27 cellular contexts compared by ENCODE assay signal in genomic region chr21:41429305-41429704, GRCh38. TPM values are rescaled to one million over a fixed set of nuclear protein-coding genes. Genes with fewer than 3 reads are reported as not detected.
DNase-seq lines count a peak whose midpoint lies in the region; ATAC-seq and TF ChIP-seq lines count a peak whose summit lies in the region.
"Had no signal": no experiment of that assay in that cellular context is flagged by ENCODE, and none has a peak within 500 bp of the region (broad histone marks: within the 10 kb centered on the region; RNA-seq: fewer than 3 reads in every experiment).

No MANE protein-coding gene starts in this region.

- no peaks in the 10 kb centered on the region for H3K9me3 ChIP-seq in right atrium auricular region
- H3K9me3 ChIP-seq: Caco-2 had no signal

- H3K4me1 Mint-ChIP-seq in activated CD4-positive, alpha-beta T cell treated with anti-CD3 and anti-CD28 coated beads, Interleukin-2, amount 10 ng/mL, durations not matched to agents 7 days and 5 days = peaks cover 71% of the 10 kb centered on the region
- H3K4me1 Mint-ChIP-seq in activated CD8-positive, alpha-beta memory T cell treated with anti-CD3 and anti-CD28 coated beads, Interleukin-2, amount 10 ng/mL, durations not matched to agents 7 days and 5 days = peaks cover 75% of the 10 kb centered on the region
- no peaks in the 10 kb centered on the region for H3K4me1 Mint-ChIP-seq in type B pancreatic cell (ENCODE audit: unreplicated experiment)
- H3K4me1 Mint-ChIP-seq in chondrocyte (ENCODE audit: low read depth) = no peaks in the 10 kb centered on the region

- peaks cover 0 to 16% of the 10 kb centered on the region in 2 donors for H3K4me1 ChIP-seq in right atrium auricular region

- peaks cover 83% of the 10 kb centered on the region for H3K36me3 Mint-ChIP-seq in activated CD4-positive, alpha-beta T cell treated with anti-CD3 and anti-CD28 coated beads, Interleukin-2, amount 10 ng/mL, durations not matched to agents 7 days and 5 days (ENCODE audit: low read depth)
- H3K36me3 Mint-ChIP-seq in activated CD8-positive, alpha-beta memory T cell treated with anti-CD3 and anti-CD28 coated beads, Interleukin-2, amount 10 ng/mL, durations not matched to agents 7 days and 5 days = peaks cover 88% of the 10 kb centered on the region
- H3K36me3 Mint-ChIP-seq in type B pancreatic cell (peaks cover 1% of the 10 kb centered on the region), chondrocyte (ENCODE audit: low read depth) (peaks cover under 1% of the 10 kb centered on the region)

- no peak overlapping the region for H3K27ac ChIP-seq in right atrium auricular region
- H3K27ac ChIP-seq: C4-2B, KMS-11 had no signal

- TF ChIP-seq CTCF in right atrium auricular region (IDR thresholded peaks at IDR 0.05) (no peak), type B pancreatic cell (conservative IDR thresholded peaks at IDR 0.05) (no peak), chondrocyte (IDR thresholded peaks at IDR 0.05) (no peak)

- no peaks in the 10 kb centered on the region for H3K27me3 ChIP-seq in right atrium auricular region

- peaks cover 25% of the 10 kb centered on the region for H3K36me3 ChIP-seq in right atrium auricular region

- peaks cover under 1% of the 10 kb centered on the region for H3K9me3 Mint-ChIP-seq in activated CD4-positive, alpha-beta T cell treated with anti-CD3 and anti-CD28 coated beads, Interleukin-2, amount 10 ng/mL, durations not matched to agents 7 days and 5 days
- H3K9me3 Mint-ChIP-seq in activated CD8-positive, alpha-beta memory T cell treated with anti-CD3 and anti-CD28 coated beads, Interleukin-2, amount 10 ng/mL, durations not matched to agents 7 days and 5 days (ENCODE audit: low read depth) = no peaks in the 10 kb centered on the region
- peaks cover 1% of the 10 kb centered on the region for H3K9me3 Mint-ChIP-seq in type B pancreatic cell
- H3K9me3 Mint-ChIP-seq in chondrocyte (ENCODE audit: low read depth) = peaks cover under 1% of the 10 kb centered on the region
- H3K9me3 Mint-ChIP-seq: GM23338, H9, HFFc6 had no signal

- no peak for DNase-seq in activated CD4-positive, alpha-beta T cell treated with anti-CD3 and anti-CD28 coated beads, Interleukin-2, amount 10 ng/mL, durations not matched to agents 7 days and 5 days
- DNase-seq in activated CD4-positive, alpha-beta T cell treated with anti-CD3 and anti-CD28 coated beads for 48 hours = no peak
- peak; percentile 51 for DNase-seq in right atrium auricular region (ENCODE audit: low spot score)
- no peak for DNase-seq in left ventricle myocardium superior
- DNase-seq in activated CD8-positive, alpha-beta memory T cell treated with anti-CD3 and anti-CD28 coated beads, Interleukin-2, amount 10 ng/mL, durations not matched to agents 7 days and 5 days = peak; percentile 33
- DNase-seq in type B pancreatic cell (ENCODE audit: extremely low spot score, unreplicated experiment) = peak; percentile 7
- DNase-seq in chondrocyte (ENCODE audit: low spot score) = no peak
- DNase-seq: AML-193; Caco-2; H9; HFFc6; MM.1S; NCI-H1417; NCI-H1694; NCI-H2029 treated with DMSO at 0.1 percent for 48 hours; NCI-H446 treated with DMSO at 0.1 percent for 48 hours; NCI-H526; NCI-H82; NK-92 treated with Interleukin-12 subunit alpha and Interleukin-12 subunit beta, amount 100 ng/mL, for 24 hours; PC-3 had no signal

- CTCF ChIA-PET in activated CD4-positive, alpha-beta T cell treated with anti-CD3 and anti-CD28 coated beads, Interleukin-2, amount 10 ng/mL, durations not matched to agents 7 days and 5 days (lab: Charles Lee) = interaction anchor here (1.6 kb wide), 1 partner anchor 27 kb away, joined by 4 read pairs; no protein-coding TSS in a partner anchor
- CTCF ChIA-PET in activated CD8-positive, alpha-beta memory T cell treated with anti-CD3 and anti-CD28 coated beads, Interleukin-2, amount 10 ng/mL, durations not matched to agents 7 days and 5 days (lab: Charles Lee) = no interaction called here

- POLR2A ChIA-PET in activated CD4-positive, alpha-beta T cell treated with anti-CD3 and anti-CD28 coated beads, Interleukin-2, amount 10 ng/mL, durations not matched to agents 7 days and 5 days (lab: Charles Lee) = interaction anchor here (1.4 kb wide), 1 partner anchor 11 kb away, joined by 3 read pairs; no protein-coding TSS in a partner anchor

- intact Hi-C loops in left ventricle myocardium superior (cut with micrococcal nuclease) = no loop called here

- peak overlapping the region; percentile 96 for H3K4me3 Mint-ChIP-seq in activated CD4-positive, alpha-beta T cell treated with anti-CD3 and anti-CD28 coated beads, Interleukin-2, amount 10 ng/mL, durations not matched to agents 7 days and 5 days
- H3K4me3 Mint-ChIP-seq in activated CD8-positive, alpha-beta memory T cell treated with anti-CD3 and anti-CD28 coated beads, Interleukin-2, amount 10 ng/mL, durations not matched to agents 7 days and 5 days = peak overlapping the region; percentile 87
- H3K4me3 Mint-ChIP-seq in type B pancreatic cell (no peak overlapping the region), chondrocyte (ENCODE audit: unreplicated experiment) (no peak overlapping the region)
- H3K4me3 Mint-ChIP-seq: CD8-positive, alpha-beta T cell; GM23338; H9; HFFc6 had no signal

- no peaks in the 10 kb centered on the region for H3K27me3 Mint-ChIP-seq in activated CD4-positive, alpha-beta T cell treated with anti-CD3 and anti-CD28 coated beads, Interleukin-2, amount 10 ng/mL, durations not matched to agents 7 days and 5 days
- no peaks in the 10 kb centered on the region for H3K27me3 Mint-ChIP-seq in activated CD8-positive, alpha-beta memory T cell treated with anti-CD3 and anti-CD28 coated beads, Interleukin-2, amount 10 ng/mL, durations not matched to agents 7 days and 5 days
- H3K27me3 Mint-ChIP-seq in type B pancreatic cell (peaks cover 31% of the 10 kb centered on the region), chondrocyte (ENCODE audit: low read depth) (peaks cover 2% of the 10 kb centered on the region)
- H3K27me3 Mint-ChIP-seq: IgD-negative memory B cell had no signal

- no peak for ATAC-seq in left ventricle myocardium superior
- ATAC-seq in activated CD8-positive, alpha-beta memory T cell treated with anti-CD3 and anti-CD28 coated beads, Interleukin-2, amount 10 ng/mL, durations not matched to agents 7 days and 5 days = no peak
- no peak for ATAC-seq in GM18907 (IDR thresholded peaks at IDR 0.05; ENCODE audit: unreplicated experiment)
- ATAC-seq: CD8-positive, alpha-beta T cell; GM23338; PC-3; SK-N-SH treated with all-trans-retinoic acid at 6 μM for 48 hours had no signal

- H3K27ac Mint-ChIP-seq in activated CD4-positive, alpha-beta T cell treated with anti-CD3 and anti-CD28 coated beads, Interleukin-2, amount 10 ng/mL, durations not matched to agents 7 days and 5 days = no peak overlapping the region
- H3K27ac Mint-ChIP-seq in activated CD8-positive, alpha-beta memory T cell treated with anti-CD3 and anti-CD28 coated beads, Interleukin-2, amount 10 ng/mL, durations not matched to agents 7 days and 5 days = peak overlapping the region; percentile 36
- H3K27ac Mint-ChIP-seq in type B pancreatic cell (no peak overlapping the region), chondrocyte (ENCODE audit: unreplicated experiment) (no peak overlapping the region)
- H3K27ac Mint-ChIP-seq: GM23338, H9, HFFc6 had no signal

- no peak overlapping the region for H3K4me3 ChIP-seq in right atrium auricular region
- H3K4me3 ChIP-seq: GM23338 had no signal

RNA-seq across cellular contexts. Expression of gene MX1, which starts 3.3 kb away (rescaled TPM):
- 100 to 1,000 TPM; 722 to 723 TPM for total RNA-seq in activated CD4-positive, alpha-beta T cell treated with anti-CD3 and anti-CD28 coated beads, Interleukin-2, amount 10 ng/mL, durations not matched to agents 7 days and 5 days
- total RNA-seq in right atrium auricular region (1 to 10 TPM; 6.9 to 8.5 TPM), left ventricle myocardium superior (14.9 TPM), type B pancreatic cell (ENCODE audit: low replicate concordance) (9.8 and 34.8 TPM in 2 replicates), chondrocyte (1.2 to 2.6 TPM (median 2.1 TPM) in 3 replicates)
- 100 to 1,000 TPM; 544 to 967 TPM for total RNA-seq in activated CD8-positive, alpha-beta memory T cell treated with anti-CD3 and anti-CD28 coated beads, Interleukin-2, amount 10 ng/mL, durations not matched to agents 7 days and 5 days

Comparison
In these comparisons a context has a peak if more than half of its experiments do, and no peak if none do; other contexts are left out.
1. DNase-seq: peak in right atrium auricular region (single experiment), activated CD8-positive, alpha-beta memory T cell treated with anti-CD3 and anti-CD28 coated beads, Interleukin-2, amount 10 ng/mL, durations not matched to agents 7 days and 5 days (single experiment) and type B pancreatic cell (single experiment); none in activated CD4-positive, alpha-beta T cell treated with anti-CD3 and anti-CD28 coated beads, Interleukin-2, amount 10 ng/mL, durations not matched to agents 7 days and 5 days (single experiment), activated CD4-positive, alpha-beta T cell treated with anti-CD3 and anti-CD28 coated beads for 48 hours (single experiment), left ventricle myocardium superior (single experiment) and chondrocyte (single experiment).
2. H3K4me3 Mint-ChIP-seq: peak in activated CD4-positive, alpha-beta T cell treated with anti-CD3 and anti-CD28 coated beads, Interleukin-2, amount 10 ng/mL, durations not matched to agents 7 days and 5 days (single experiment) and activated CD8-positive, alpha-beta memory T cell treated with anti-CD3 and anti-CD28 coated beads, Interleukin-2, amount 10 ng/mL, durations not matched to agents 7 days and 5 days (single experiment); none in type B pancreatic cell (single experiment) and chondrocyte (single experiment).
3. RNA of gene MX1, which starts 3.3 kb away (total RNA-seq): 544 to 967 TPM in activated CD8-positive, alpha-beta memory T cell treated with anti-CD3 and anti-CD28 coated beads, Interleukin-2, amount 10 ng/mL, durations not matched to agents 7 days and 5 days and 722 to 723 TPM in activated CD4-positive, alpha-beta T cell treated with anti-CD3 and anti-CD28 coated beads, Interleukin-2, amount 10 ng/mL, durations not matched to agents 7 days and 5 days; 14.9 TPM in left ventricle myocardium superior (single experiment), 9.8 to 34.8 TPM in type B pancreatic cell, 6.9 to 8.5 TPM in right atrium auricular region and 1.2 to 2.6 TPM in chondrocyte; every median in the first group is over 10 times any median in the second.